Comparison of ENCODE assay signal across 9 cellular contexts in the genomic region with DNA sequence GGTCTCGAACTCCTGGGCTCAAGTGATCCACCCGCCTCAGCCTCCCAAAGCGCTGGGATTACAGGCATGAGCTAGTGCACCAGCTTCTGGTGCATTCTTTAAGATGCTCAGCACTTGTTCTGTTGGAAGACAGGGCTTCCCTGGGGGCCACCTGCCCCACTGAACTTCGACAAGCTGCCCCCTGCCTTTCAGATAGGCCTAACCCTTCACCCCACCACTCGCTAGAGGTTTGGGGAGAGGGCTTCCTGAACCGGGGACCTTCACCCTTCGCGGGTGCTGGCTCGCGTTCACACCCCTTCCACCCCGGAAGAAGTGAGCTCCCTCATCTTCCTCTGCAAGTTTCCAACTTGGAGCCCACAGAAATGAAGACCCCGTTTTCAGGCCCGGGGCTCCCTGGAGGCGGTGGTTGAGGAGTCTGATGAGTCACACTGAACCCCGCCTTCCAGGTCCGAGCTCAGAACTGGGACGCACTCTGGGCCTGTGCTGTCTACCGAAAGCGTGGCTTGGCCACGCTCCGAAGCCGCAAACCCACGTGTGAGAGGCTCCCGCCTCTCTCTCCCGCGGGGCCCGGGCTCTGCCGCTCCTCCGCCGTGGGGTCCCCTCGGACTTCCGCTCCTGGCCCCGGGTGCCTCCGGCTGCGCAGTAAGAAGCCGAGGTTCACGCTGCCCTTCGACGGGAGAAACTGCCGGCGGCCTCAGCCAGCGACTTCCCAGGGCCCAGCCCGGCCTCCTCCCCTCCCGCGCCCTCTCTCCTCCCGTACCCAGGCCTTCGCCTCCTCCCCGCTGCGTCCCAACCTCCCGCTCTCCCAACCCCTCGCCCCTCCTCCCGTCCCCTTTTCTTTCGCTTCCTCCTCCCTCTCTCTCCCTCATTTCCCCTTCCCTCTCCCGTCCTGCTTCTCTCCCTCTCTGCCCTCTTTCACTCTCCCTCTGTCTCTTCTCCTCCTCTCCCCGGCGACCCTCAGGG. TPM values are rescaled to one million over a fixed set of nuclear protein-coding genes. Genes with fewer than 3 reads are reported as not detected.
DNase-seq lines count a peak whose midpoint lies in the region; ATAC-seq and TF ChIP-seq lines count a peak whose summit lies in the region.
"Had no signal": no experiment of that assay in that cellular context is flagged by ENCODE, and none has a peak within 500 bp of the region (broad histone marks: within the 10 kb centered on the region; RNA-seq: fewer than 3 reads in every experiment).

No MANE protein-coding gene starts in this region.

- H3K4me3 ChIP-seq in AG04450 (ENCODE audit: low read depth, low read length) (peak overlapping the region; percentile 53), fibroblast of lung (replicated peaks in 1 of 4; ENCODE audit: control extremely low read depth in 1 of 4, insufficient read depth in 1 of 4, low read depth in 3 of 4, low read length in 4 of 4) (peak overlapping the region; percentile 43 to 59 (median 50)), tibial nerve (peak overlapping the region; percentile 59 to 73 (median 68))
- H3K4me3 ChIP-seq: cardiac muscle cell had no signal

- TF ChIP-seq CTCF in AG04450 (IDR thresholded peaks at IDR 0.05; ENCODE audit: low read depth, low read length): no peak
- TF ChIP-seq CTCF in fibroblast of lung (conservative IDR thresholded peaks at IDR 0.05 in 1 of 2, IDR thresholded peaks at IDR 0.05 in 1 of 2; ENCODE audit: low read depth in 1 of 2, low read length in 2 of 2): no peak
- TF ChIP-seq CTCF in tibial nerve (IDR thresholded peaks at IDR 0.05): no peak

- POLR2A ChIA-PET in AG04450 (lab: Yijun Ruan, JAX): interaction anchor here (0.6 to 0.9 kb wide), 2 partner anchors 9 to 40 kb away, joined by 3 to 9 read pairs; no protein-coding TSS in a partner anchor

- H3K36me3 ChIP-seq in fibroblast of lung (ENCODE audit: control insufficient read depth, insufficient read depth, low read length) (no peaks in the 10 kb centered on the region), tibial nerve (no peaks in the 10 kb centered on the region)
- H3K36me3 ChIP-seq: cardiac muscle cell had no signal

- TF ChIP-seq POLR2A in tibial nerve (IDR thresholded peaks at IDR 0.05): peak in 1 of 2 donors; percentile 46

- no peaks in the 10 kb centered on the region for H3K36me3 Mint-ChIP-seq in activated T-helper 1 cell treated with anti-CD3 and anti-CD28 coated beads, Interleukin-12 subunit alpha, Interleukin-12 subunit beta, Interleukin-2, Interleukin-4 antibody, amounts not matched to agents 30 ng/mL and 10 ng/mL and 1 ng/mL, durations not matched to agents 14 hours and 24 hours and 36 hours (ENCODE audit: low read depth)
- H3K36me3 Mint-ChIP-seq in natural killer cell treated with Interleukin-12 subunit alpha and Interleukin-12 subunit beta and Interleukin-15 and Interleukin-18, amount 100 ng/mL, for 72 hours: no peaks in the 10 kb centered on the region

- H3K4me1 Mint-ChIP-seq in activated T-helper 1 cell treated with anti-CD3 and anti-CD28 coated beads, Interleukin-12 subunit alpha, Interleukin-12 subunit beta, Interleukin-2, Interleukin-4 antibody, amounts not matched to agents 30 ng/mL and 10 ng/mL and 1 ng/mL, durations not matched to agents 14 hours and 24 hours and 36 hours (ENCODE audit: low read depth): peaks cover 10% of the 10 kb centered on the region
- H3K4me1 Mint-ChIP-seq in natural killer cell treated with Interleukin-12 subunit alpha and Interleukin-12 subunit beta and Interleukin-15 and Interleukin-18, amount 100 ng/mL, for 72 hours (ENCODE audit: low read depth in 2 of 2): peaks cover 8 to 12% of the 10 kb centered on the region in 2 donors

- peaks cover 13% of the 10 kb centered on the region for H3K27me3 Mint-ChIP-seq in activated T-helper 1 cell treated with anti-CD3 and anti-CD28 coated beads, Interleukin-12 subunit alpha, Interleukin-12 subunit beta, Interleukin-2, Interleukin-4 antibody, amounts not matched to agents 30 ng/mL and 10 ng/mL and 1 ng/mL, durations not matched to agents 14 hours and 24 hours and 36 hours (ENCODE audit: insufficient read depth)
- no peaks in the 10 kb centered on the region for H3K27me3 Mint-ChIP-seq in natural killer cell treated with Interleukin-12 subunit alpha and Interleukin-12 subunit beta and Interleukin-15 and Interleukin-18, amount 100 ng/mL, for 72 hours

- intact Hi-C loops in activated T-helper 1 cell treated with anti-CD3 and anti-CD28 coated beads, Interleukin-12 subunit alpha, Interleukin-12 subunit beta, Interleukin-2, Interleukin-4 antibody, amounts not matched to agents 30 ng/mL and 10 ng/mL and 1 ng/mL, durations not matched to agents 14 hours and 24 hours and 36 hours (cut with micrococcal nuclease): no loop called here

- H3K4me3 Mint-ChIP-seq in activated T-helper 1 cell treated with anti-CD3 and anti-CD28 coated beads, Interleukin-12 subunit alpha, Interleukin-12 subunit beta, Interleukin-2, Interleukin-4 antibody, amounts not matched to agents 30 ng/mL and 10 ng/mL and 1 ng/mL, durations not matched to agents 14 hours and 24 hours and 36 hours: peak overlapping the region; percentile 34
- peak overlapping the region; percentile 71 for H3K4me3 Mint-ChIP-seq in natural killer cell treated with Interleukin-12 subunit alpha and Interleukin-12 subunit beta and Interleukin-15 and Interleukin-18, amount 100 ng/mL, for 72 hours

- TF ChIP-seq EP300 in tibial nerve (IDR thresholded peaks at IDR 0.05): peak in 1 of 2 donors; percentile 71

- H2AFZ ChIP-seq in fibroblast of lung (ENCODE audit: low read length): peak overlapping the region; percentile 82

- no peaks in the 10 kb centered on the region for H3K79me2 ChIP-seq in fibroblast of lung (ENCODE audit: control insufficient read depth, insufficient read depth, low read length)

- DNase-seq in AG04450 (ENCODE audit: low read depth, low spot score): no peak
- peak; percentile 1 for DNase-seq in activated T-helper 1 cell treated with anti-CD3 and anti-CD28 coated beads, Interleukin-12 subunit alpha, Interleukin-12 subunit beta, Interleukin-2, Interleukin-4 antibody, amounts not matched to agents 30 ng/mL and 10 ng/mL and 1 ng/mL, durations not matched to agents 14 hours and 24 hours and 36 hours (ENCODE audit: low spot score)
- peak; percentile 60 to 74 for DNase-seq in fibroblast of lung (ENCODE audit: low read depth in 2 of 2)
- peak; percentile 63 for DNase-seq in natural killer cell treated with Interleukin-12 subunit alpha and Interleukin-12 subunit beta and Interleukin-15 and Interleukin-18, amount 100 ng/mL, for 72 hours (ENCODE audit: low spot score)
- DNase-seq in tibial nerve (ENCODE audit: low spot score in 2 of 2): peak; percentile 57 to 72
- DNase-seq in COLO668 (lab: John Stamatoyannopoulos, UW; ENCODE audit: unreplicated experiment): no peak
- no peak for DNase-seq in COLO829 (ENCODE audit: low spot score)

- H3K27ac ChIP-seq in AG04450 (ENCODE audit: low read depth, low read length) (peak overlapping the region; percentile 52), fibroblast of lung (ENCODE audit: insufficient read depth, low read length) (peak overlapping the region; percentile 73), tibial nerve (peak overlapping the region; percentile 85 to 97 (median 94))
- H3K27ac ChIP-seq: cardiac muscle cell had no signal

- H3K27ac Mint-ChIP-seq in activated T-helper 1 cell treated with anti-CD3 and anti-CD28 coated beads, Interleukin-12 subunit alpha, Interleukin-12 subunit beta, Interleukin-2, Interleukin-4 antibody, amounts not matched to agents 30 ng/mL and 10 ng/mL and 1 ng/mL, durations not matched to agents 14 hours and 24 hours and 36 hours: no peak overlapping the region
- peak overlapping the region; percentile 47 to 76 for H3K27ac Mint-ChIP-seq in natural killer cell treated with Interleukin-12 subunit alpha and Interleukin-12 subunit beta and Interleukin-15 and Interleukin-18, amount 100 ng/mL, for 72 hours

- CTCF ChIA-PET in AG04450 (lab: Charles Lee): interaction anchor here (0.6 to 1.0 kb wide), 3 partner anchors 12 to 25 kb away, joined by 3 to 4 read pairs (median 4); no protein-coding TSS in a partner anchor

- H3K4me1 ChIP-seq in fibroblast of lung (ENCODE audit: control insufficient read depth, extremely low read depth, insufficient read depth, low read length) (peaks cover 8% of the 10 kb centered on the region), tibial nerve (peaks cover 0 to 52% (median 7%) of the 10 kb centered on the region in 4 donors)

- H3K27me3 ChIP-seq in AG04450 (ENCODE audit: control insufficient read depth, insufficient read depth, low read length) (no peaks in the 10 kb centered on the region), fibroblast of lung (ENCODE audit: control insufficient read depth, insufficient read depth, low read length) (no peaks in the 10 kb centered on the region), tibial nerve (no peaks in the 10 kb centered on the region)

- peak overlapping the region; percentile 88 for H3K4me2 ChIP-seq in fibroblast of lung (ENCODE audit: extremely low read depth, insufficient read depth, low read length)

- 19 to 29% methylated on average over 39 to 53 of the region's 56 CpGs for WGBS in tibial nerve, 2 donors

- no peaks in the 10 kb centered on the region for H3K9me3 Mint-ChIP-seq in activated T-helper 1 cell treated with anti-CD3 and anti-CD28 coated beads, Interleukin-12 subunit alpha, Interleukin-12 subunit beta, Interleukin-2, Interleukin-4 antibody, amounts not matched to agents 30 ng/mL and 10 ng/mL and 1 ng/mL, durations not matched to agents 14 hours and 24 hours and 36 hours
- no peaks in the 10 kb centered on the region for H3K9me3 Mint-ChIP-seq in natural killer cell treated with Interleukin-12 subunit alpha and Interleukin-12 subunit beta and Interleukin-15 and Interleukin-18, amount 100 ng/mL, for 72 hours

- H3K9ac ChIP-seq in fibroblast of lung (ENCODE audit: insufficient read depth, low read length): peak overlapping the region; percentile 68

- H3K9me3 ChIP-seq in AG04450 (ENCODE audit: control insufficient read depth, insufficient read depth, low read length) (peaks cover 8% of the 10 kb centered on the region; the same call in 1 of the 2 replicates), fibroblast of lung (ENCODE audit: control insufficient read depth, insufficient read depth, low read depth, low read length) (no peaks in the 10 kb centered on the region), tibial nerve (no peaks in the 10 kb centered on the region)

- ATAC-seq in HG03342 (IDR thresholded peaks at IDR 0.05; ENCODE audit: unreplicated experiment): peak; percentile 54
- ATAC-seq in natural killer cell treated with Interleukin-12 subunit alpha and Interleukin-12 subunit beta and Interleukin-15 and Interleukin-18, amount 100 ng/mL, for 72 hours: peak; percentile 88 to 89

- H4K20me1 ChIP-seq in fibroblast of lung (ENCODE audit: control insufficient read depth, extremely low read depth, insufficient read depth, low read length): no peaks in the 10 kb centered on the region

RNA-seq across cellular contexts. Expression of gene SP3, which starts 47.5 kb away (rescaled TPM):
- polyA plus RNA-seq in AG04450 (2011; rRNA removed): 60.6 and 71.8 TPM in 2 replicates
- 57.8 and 95.0 TPM in 2 replicates for polyA minus RNA-seq in AG04450 (2011; rRNA and poly(A)+ RNA removed)
- total RNA-seq in activated T-helper 1 cell treated with anti-CD3 and anti-CD28 coated beads, Interleukin-12 subunit alpha, Interleukin-12 subunit beta, Interleukin-2, Interleukin-4 antibody, amounts not matched to agents 30 ng/mL and 10 ng/mL and 1 ng/mL, durations not matched to agents 14 hours and 24 hours and 36 hours: 95.8 and 103 TPM in 2 replicates
- 124 and 125 TPM in 2 replicates for total RNA-seq in fibroblast of lung
- 52.2 and 64.1 TPM in 2 replicates for polyA plus RNA-seq in fibroblast of lung
- polyA plus RNA-seq in fibroblast of lung (2012): 33.3 and 34.4 TPM in 2 replicates
- polyA minus RNA-seq in fibroblast of lung (ENCODE audit: low replicate concordance): 36.7 and 44.8 TPM in 2 replicates
- total RNA-seq in natural killer cell treated with Interleukin-12 subunit alpha and Interleukin-12 subunit beta and Interleukin-15 and Interleukin-18, amount 100 ng/mL, for 72 hours: 10 to 100 TPM; 89.5 to 99.5 TPM
- total RNA-seq in tibial nerve: 100 to 1,000 TPM in 3 of 4 donors, 10 to 100 TPM in 1; 72.5 to 152 (median 128) TPM

Comparison
In these comparisons a context has a peak if more than half of its experiments do, and no peak if none do; other contexts are left out.
1. DNase-seq: peak in activated T-helper 1 cell treated with anti-CD3 and anti-CD28 coated beads, Interleukin-12 subunit alpha, Interleukin-12 subunit beta, Interleukin-2, Interleukin-4 antibody, amounts not matched to agents 30 ng/mL and 10 ng/mL and 1 ng/mL, durations not matched to agents 14 hours and 24 hours and 36 hours (single experiment), fibroblast of lung (2 of 2), natural killer cell treated with Interleukin-12 subunit alpha and Interleukin-12 subunit beta and Interleukin-15 and Interleukin-18, amount 100 ng/mL, for 72 hours (single experiment) and tibial nerve (2 of 2); none in AG04450 (single experiment), COLO668 (single experiment) and COLO829 (single experiment).
2. Peak in every context shown above with its lines, with median percentiles within 50 percentile points of each other: H3K27ac ChIP-seq and H3K4me3 ChIP-seq.